In the genomic region with DNA sequence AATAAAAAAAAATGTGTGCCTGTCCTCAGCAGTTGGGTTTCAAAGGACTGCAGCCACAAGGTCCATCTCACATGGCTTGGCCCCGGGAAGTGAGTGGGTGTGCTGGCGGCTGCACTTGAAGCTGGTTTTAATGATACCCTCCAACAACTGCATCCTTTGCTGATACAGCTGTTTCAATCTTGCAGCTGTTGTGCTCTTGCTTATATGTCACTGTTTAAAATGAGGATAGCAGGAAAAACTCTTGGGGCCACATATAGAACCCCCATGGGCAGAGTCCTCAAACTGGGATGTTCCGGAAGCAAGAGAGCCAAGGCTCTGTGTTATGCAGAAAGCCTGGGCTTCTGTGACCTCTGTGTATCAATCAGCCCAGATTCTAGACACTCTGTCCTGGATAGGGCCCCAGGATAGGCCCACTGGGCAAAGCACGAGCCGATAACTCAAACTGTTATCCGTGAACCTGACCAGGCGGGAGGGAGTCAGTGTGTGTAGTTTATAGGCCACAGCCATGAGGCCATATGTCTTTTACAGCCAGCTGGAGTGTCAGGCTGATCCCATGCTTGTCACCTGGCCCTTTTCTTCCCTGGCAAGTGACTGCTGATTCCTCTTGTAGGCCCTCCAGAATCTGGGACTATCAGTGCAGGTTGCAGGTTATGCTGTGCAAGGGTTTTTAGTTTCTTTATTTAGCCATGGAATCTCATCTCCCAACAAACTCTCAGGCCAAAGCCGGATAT, we compare ENCODE assay signal across 15 cellular contexts.
DNase-seq lines count a peak whose midpoint lies in the region; ATAC-seq and TF ChIP-seq lines count a peak whose summit lies in the region.
"Had no signal": no experiment of that assay in that cellular context is flagged by ENCODE, and none has a peak within 500 bp of the region (broad histone marks: within the 10 kb centered on the region; RNA-seq: fewer than 3 reads in every experiment).

No MANE protein-coding gene starts in this region.

- H3K4ac ChIP-seq in mesendoderm (ENCODE audit: low read depth, low read length) = no peak overlapping the region

- H4K5ac ChIP-seq in mesendoderm (ENCODE audit: low read length) = no peak overlapping the region

- H2AK5ac ChIP-seq in mesendoderm (ENCODE audit: low read length) = no peak overlapping the region

- peak overlapping the region; percentile 42 for H2AFZ ChIP-seq in smooth muscle cell (ENCODE audit: low read depth)

- no peak overlapping the region for H2BK120ac ChIP-seq in mesendoderm (ENCODE audit: low read depth, low read length)

- H4K20me1 ChIP-seq in smooth muscle cell (ENCODE audit: low read depth) = no peaks in the 10 kb centered on the region

- no peak for ATAC-seq in GM18870 (IDR thresholded peaks at IDR 0.05; ENCODE audit: unreplicated experiment)

- DNase-seq in LHCN-M2 (ENCODE audit: low read depth) = peak; percentile 88
- peak; percentile 74 for DNase-seq in cerebellar cortex (ENCODE audit: low spot score)
- DNase-seq in mesendoderm = no peak
- no peak for DNase-seq in smooth muscle cell (lab: John Stamatoyannopoulos, UW; ENCODE audit: unreplicated experiment)
- no peak for DNase-seq in SW480 (ENCODE audit: low spot score)
- no peak for DNase-seq in activated CD4-positive, alpha-beta T cell treated with anti-CD3 and anti-CD28 coated beads, Interleukin-2, amount 50 U/mL, for 48 hours
- DNase-seq: CD8-positive, alpha-beta memory T cell; KG1; MM.1S; NCI-H1105; NCI-H1694 treated with DMSO at 0.1 percent for 48 hours; NCI-H446; NCI-H748 treated with DMSO at 0.1 percent for 48 hours had no signal

- H3K27me3 ChIP-seq in mesendoderm (ENCODE audit: insufficient read depth, low read length, poor library complexity) (no peaks in the 10 kb centered on the region), smooth muscle cell (ENCODE audit: low read depth) (no peaks in the 10 kb centered on the region)
- H3K27me3 ChIP-seq: SJSA1 had no signal

- H3K9me3 ChIP-seq in smooth muscle cell (replicated peaks; ENCODE audit: low read depth) = no peaks in the 10 kb centered on the region
- H3K9me3 ChIP-seq: SJSA1 had no signal

- H2BK5ac ChIP-seq in mesendoderm (ENCODE audit: low read length) = no peak overlapping the region

- no peak overlapping the region for H4K8ac ChIP-seq in mesendoderm (ENCODE audit: low read depth, low read length)

- peak overlapping the region; percentile 3 for H3K18ac ChIP-seq in mesendoderm (ENCODE audit: low read length)

- no CpG with 5 or more reads among the region's 8 CpGs for WGBS in mesendoderm (ENCODE audit: extremely low coverage, insufficient coverage, low lambda C conversion rate)
- WGBS in smooth muscle cell (ENCODE audit: low lambda C conversion rate) = 76% methylated on average over 8 of the region's 8 CpGs

- H3K4me2 ChIP-seq in mesendoderm (ENCODE audit: low read length) = no peak overlapping the region
- no peak overlapping the region for H3K4me2 ChIP-seq in smooth muscle cell

- H2BK15ac ChIP-seq in mesendoderm (replicated peaks; ENCODE audit: low read depth) = no peak overlapping the region

- no peak overlapping the region for H3K23ac ChIP-seq in mesendoderm (ENCODE audit: low read length)

- H3K56ac ChIP-seq in mesendoderm (ENCODE audit: low read length) = no peak overlapping the region

- H3K4me1 ChIP-seq in mesendoderm (ENCODE audit: control insufficient read depth, low read depth, low read length) (peaks cover 9% of the 10 kb centered on the region), smooth muscle cell (ENCODE audit: low read depth) (peaks cover 3% of the 10 kb centered on the region)

- TF ChIP-seq CTCF in smooth muscle cell (IDR thresholded peaks at IDR 0.05; ENCODE audit: borderline replicate concordance, insufficient read depth, poor library complexity, severe bottlenecking) = no peak

- H3K79me2 ChIP-seq in mesendoderm (ENCODE audit: control insufficient read depth, insufficient read depth, low read length) (no peaks in the 10 kb centered on the region), smooth muscle cell (ENCODE audit: low read depth) (no peaks in the 10 kb centered on the region)

- no peaks in the 10 kb centered on the region for H3K79me1 ChIP-seq in mesendoderm (ENCODE audit: low read length)

- H3K36me3 ChIP-seq in mesendoderm (ENCODE audit: control insufficient read depth, insufficient read depth, low read length) (no peaks in the 10 kb centered on the region), smooth muscle cell (ENCODE audit: low read depth) (no peaks in the 10 kb centered on the region)
- H3K36me3 ChIP-seq: SJSA1 had no signal

- peaks cover 27% of the 10 kb centered on the region for H3F3A ChIP-seq in smooth muscle cell (ENCODE audit: low read depth)

- H3K4me3 ChIP-seq in mesendoderm (ENCODE audit: low read length) (no peak overlapping the region), smooth muscle cell (no peak overlapping the region)
- H3K4me3 ChIP-seq: SJSA1 had no signal

- H3K27ac ChIP-seq in mesendoderm (ENCODE audit: low read depth, low read length) (no peak overlapping the region), smooth muscle cell (ENCODE audit: low read depth) (peak overlapping the region; percentile 68)

- H3K9ac ChIP-seq in mesendoderm (ENCODE audit: low read length) = no peak overlapping the region
- H3K9ac ChIP-seq in smooth muscle cell (ENCODE audit: low read depth) = no peak overlapping the region

Comparison
In these comparisons a context has a peak if more than half of its experiments do, and no peak if none do; other contexts are left out.
1. DNase-seq: peak in LHCN-M2 (single experiment) and cerebellar cortex (single experiment); none in mesendoderm (single experiment), smooth muscle cell (single experiment), SW480 (single experiment) and activated CD4-positive, alpha-beta T cell treated with anti-CD3 and anti-CD28 coated beads, Interleukin-2, amount 50 U/mL, for 48 hours (0 of 2).